ENCODE assay signal across 18 cellular contexts in the genomic region with DNA sequence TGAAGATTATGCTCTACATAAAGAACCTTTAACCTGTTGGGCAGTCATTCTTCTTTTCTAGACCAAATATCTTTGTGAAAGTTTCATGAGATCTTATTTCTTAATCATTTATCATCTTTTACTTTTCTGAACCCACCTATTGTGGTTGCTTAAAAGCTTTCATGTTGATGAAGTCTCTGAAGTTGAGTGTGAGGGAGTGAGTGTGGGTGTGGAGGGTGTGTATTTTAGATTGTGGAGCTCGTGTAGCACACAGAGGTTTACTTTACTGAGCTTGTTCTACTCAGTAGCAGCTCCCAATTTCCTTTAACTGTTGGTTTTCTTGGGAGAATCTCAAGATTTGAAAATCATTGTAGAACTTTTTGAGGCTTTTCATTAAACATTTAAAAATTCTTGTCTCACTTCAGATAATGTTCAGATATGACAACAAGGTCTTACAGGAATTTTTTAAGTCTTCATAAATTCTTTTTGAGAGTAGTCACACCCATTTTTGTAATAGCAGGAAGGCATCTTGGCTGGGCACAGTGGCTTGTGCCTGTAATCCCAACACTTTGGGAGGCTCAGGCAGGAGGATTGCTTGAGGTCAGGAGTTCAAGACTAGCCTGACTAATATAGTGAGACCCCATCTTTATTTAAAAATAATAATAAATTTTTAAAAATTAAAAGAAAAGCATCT. TPM values are rescaled to one million over a fixed set of nuclear protein-coding genes. Genes with fewer than 3 reads are reported as not detected.
DNase-seq lines count a peak whose midpoint lies in the region; ATAC-seq and TF ChIP-seq lines count a peak whose summit lies in the region.
"Had no signal": no experiment of that assay in that cellular context is flagged by ENCODE, and none has a peak within 500 bp of the region (broad histone marks: within the 10 kb centered on the region; RNA-seq: fewer than 3 reads in every experiment).

No MANE protein-coding gene starts in this region.

- ATAC-seq in GM21786 (IDR thresholded peaks at IDR 0.05; ENCODE audit: unreplicated experiment): no peak

- no peak overlapping the region for H3K9ac ChIP-seq in SK-N-MC (ENCODE audit: insufficient read length)
- H3K9ac ChIP-seq in endodermal cell (ENCODE audit: extremely low read depth, low read length, poor library complexity, severe bottlenecking): no peak overlapping the region
- H3K9ac ChIP-seq: BLaER1 treated with 17β-estradiol and CSF1 and Interleukin-3, amounts not matched to agents 10 nM and 100 nM had no signal

- intact Hi-C loops in A673 (cut with micrococcal nuclease; ENCODE audit: unreplicated experiment): no loop called here

- no peaks in the 10 kb centered on the region for H3K9me3 Mint-ChIP-seq in endodermal cell
- H3K9me3 Mint-ChIP-seq in osteocyte (ENCODE audit: unreplicated experiment): no peaks in the 10 kb centered on the region
- H3K9me3 Mint-ChIP-seq: neural crest cell had no signal

- H3K27ac ChIP-seq in SK-N-MC (peak overlapping the region; percentile 22; the same call in 1 of the 2 replicates), endodermal cell (ENCODE audit: low read depth, low read length) (no peak overlapping the region), A673 (ENCODE audit: low read depth, low read length, poor library complexity, severe bottlenecking) (no peak overlapping the region)
- H3K27ac ChIP-seq: BLaER1 treated with 17β-estradiol and CSF1 and Interleukin-3, amounts not matched to agents 10 nM and 100 nM; breast epithelium; left ventricle myocardium inferior; SJCRH30; suprapubic skin had no signal

- no peaks in the 10 kb centered on the region for H3K27me3 Mint-ChIP-seq in endodermal cell (ENCODE audit: insufficient read depth)
- H3K27me3 Mint-ChIP-seq in osteocyte (ENCODE audit: unreplicated experiment): no peaks in the 10 kb centered on the region

- CTCF ChIA-PET in A673 (lab: Charles Lee): interaction anchor here (0.6 kb wide), 1 partner anchor 12 kb away, joined by 3 read pairs; no protein-coding TSS in a partner anchor

- POLR2A ChIA-PET in A673 (lab: Charles Lee; ENCODE audit: low non-redundant PET): interaction anchor here (0.6 kb wide), 1 partner anchor 183 kb away, joined by 3 read pairs; no protein-coding TSS in a partner anchor

- H3K27me3 ChIP-seq in endodermal cell (ENCODE audit: control insufficient read depth, insufficient read depth, low read length, poor library complexity, severe bottlenecking): no peaks in the 10 kb centered on the region
- H3K27me3 ChIP-seq in A673 (replicated peaks; ENCODE audit: insufficient read depth, low read depth, low read length, poor library complexity): no peaks in the 10 kb centered on the region
- H3K27me3 ChIP-seq: BLaER1 treated with 17β-estradiol and CSF1 and Interleukin-3, amounts not matched to agents 10 nM and 100 nM; breast epithelium; SJCRH30; suprapubic skin had no signal

- H3K36me3 ChIP-seq in SK-N-MC (ENCODE audit: insufficient read depth, low read length) (peaks cover 97% of the 10 kb centered on the region), endodermal cell (ENCODE audit: control insufficient read depth, insufficient read depth, low read length) (peaks cover 97% of the 10 kb centered on the region), A673 (ENCODE audit: insufficient read depth, low read length, poor library complexity, severe bottlenecking) (peaks cover 94% of the 10 kb centered on the region)

- H3K4me1 Mint-ChIP-seq in endodermal cell (no peaks in the 10 kb centered on the region), osteocyte (ENCODE audit: unreplicated experiment) (peaks cover 5% of the 10 kb centered on the region)
- H3K4me1 Mint-ChIP-seq: neural crest cell had no signal

- H3K4me1 ChIP-seq in endodermal cell (ENCODE audit: control insufficient read depth, insufficient read depth, low read length): no peaks in the 10 kb centered on the region
- no peaks in the 10 kb centered on the region for H3K4me1 ChIP-seq in A673 (ENCODE audit: insufficient read depth, low read length, poor library complexity, severe bottlenecking)
- H3K4me1 ChIP-seq: BLaER1 treated with 17β-estradiol and CSF1 and Interleukin-3, amounts not matched to agents 10 nM and 100 nM; breast epithelium; SJCRH30; suprapubic skin had no signal

- DNase-seq in EH (ENCODE audit: low read depth) (peak; percentile 54), SK-N-MC (ENCODE audit: low read depth, low spot score) (no peak), endodermal cell (no peak), osteocyte (ENCODE audit: extremely low spot score, unreplicated experiment) (no peak), OCI-M2 (lab: John Stamatoyannopoulos, UW; ENCODE audit: unreplicated experiment) (no peak), A673 (ENCODE audit: low spot score) (no peak)
- DNase-seq: activated CD4-positive, alpha-beta T cell treated with anti-CD3 and anti-CD28 coated beads, Interleukin-2, amount 50 U/mL, for 4 hours; activated gamma-delta T cell treated with Interleukin-2 at 50 U/mL for 16 hours; DMS79 treated with DMSO at 0.1 percent for 48 hours; left ventricle myocardium inferior; NCI-H146; retina; SJCRH30 had no signal

- H3K36me3 Mint-ChIP-seq in endodermal cell (ENCODE audit: low read depth): peaks cover 84% of the 10 kb centered on the region
- peaks cover 58% of the 10 kb centered on the region for H3K36me3 Mint-ChIP-seq in osteocyte (ENCODE audit: unreplicated experiment)

- WGBS in endodermal cell (ENCODE audit: insufficient coverage in 1 of 2, insufficient read length in 1 of 2), 2 experiments: 100% methylated on average over 1 of the region's 1 CpG; no CpG with 5 or more reads in 1 of the 2 experiments

- H3K4me3 ChIP-seq in SK-N-MC (no peak overlapping the region), endodermal cell (ENCODE audit: low read length) (no peak overlapping the region), A673 (ENCODE audit: low read depth, low read length, poor library complexity, severe bottlenecking) (no peak overlapping the region)
- H3K4me3 ChIP-seq: BLaER1 treated with 17β-estradiol and CSF1 and Interleukin-3, amounts not matched to agents 10 nM and 100 nM; breast epithelium; left ventricle myocardium inferior; SJCRH30; suprapubic skin had no signal

- H3K9me3 ChIP-seq in SK-N-MC (ENCODE audit: low read depth, low read length): no peaks in the 10 kb centered on the region
- H3K9me3 ChIP-seq in endodermal cell (ENCODE audit: control insufficient read depth, low read length): no peaks in the 10 kb centered on the region
- no peaks in the 10 kb centered on the region for H3K9me3 ChIP-seq in A673 (ENCODE audit: low read depth, low read length, poor library complexity, severe bottlenecking)
- H3K9me3 ChIP-seq: BLaER1 treated with 17β-estradiol and CSF1 and Interleukin-3, amounts not matched to agents 10 nM and 100 nM; breast epithelium; left ventricle myocardium inferior; SJCRH30; suprapubic skin had no signal

- BruUV-seq in A673 (replicated peaks; lab: Mats Ljungman, UMichigan): no TSS peak

- H3K4me3 Mint-ChIP-seq in endodermal cell (no peak overlapping the region), osteocyte (ENCODE audit: unreplicated experiment) (no peak overlapping the region)
- H3K4me3 Mint-ChIP-seq: neural crest cell had no signal

- TF ChIP-seq CTCF in endodermal cell (conservative IDR thresholded peaks at IDR 0.05) (no peak), osteocyte (IDR thresholded peaks at IDR 0.05) (no peak), A673 (conservative IDR thresholded peaks at IDR 0.05; ENCODE audit: low read depth, low read length) (no peak)

- H3K27ac Mint-ChIP-seq in endodermal cell: peak overlapping the region; percentile 4
- peak overlapping the region; percentile 70 for H3K27ac Mint-ChIP-seq in osteocyte (ENCODE audit: unreplicated experiment)

RNA-seq across cellular contexts. Expression of gene SRRM1, which starts 17.0 kb away (rescaled TPM):
- total RNA-seq in endodermal cell (100 to 1,000 TPM; 233 to 293 TPM), osteocyte (110 and 116 TPM in 2 replicates), A673 (2021) (185 and 193 TPM in 2 replicates)
- polyA plus RNA-seq in endodermal cell (2013, experiment 1 of 2): 164 TPM
- 150 TPM for polyA plus RNA-seq in endodermal cell (2013, experiment 2 of 2)
